15 cellular contexts compared by ENCODE assay signal in the genomic region with DNA sequence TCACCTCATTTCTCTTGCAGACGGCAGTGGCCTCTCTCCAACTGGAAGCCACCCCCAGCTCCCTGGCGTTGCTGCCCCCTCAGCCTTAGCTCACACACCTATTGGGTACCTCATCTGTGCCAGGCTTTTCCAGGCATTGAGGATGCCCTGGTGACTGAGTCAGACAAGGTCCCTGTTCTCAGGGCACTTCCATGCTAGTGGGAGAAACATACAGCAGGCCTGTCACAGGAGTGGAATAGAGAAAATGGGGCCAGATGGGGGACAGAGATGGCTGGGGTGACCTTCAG. TPM values are rescaled to one million over a fixed set of nuclear protein-coding genes. Genes with fewer than 3 reads are reported as not detected.
A peak's percentile ranks its signal among the peaks of the same experiment; 100 is the strongest.
DNase-seq lines count a peak whose midpoint lies in the region; ATAC-seq and TF ChIP-seq lines count a peak whose summit lies in the region.
"Had no signal": no experiment of that assay in that cellular context is flagged by ENCODE, and none has a peak within 500 bp of the region (broad histone marks: within the 10 kb centered on the region; RNA-seq: fewer than 3 reads in every experiment).

No MANE protein-coding gene starts in this region.

- DNase-seq in 8988T (peak; percentile 48), IMR-90 (no peak), endodermal cell (no peak), H4 (ENCODE audit: low spot score) (no peak), NOMO-1 treated with DMSO at 0.1 percent for 48 hours (lab: John Stamatoyannopoulos, UW; ENCODE audit: unreplicated experiment) (no peak), NCI-H446 treated with DMSO at 0.1 percent for 48 hours (lab: John Stamatoyannopoulos, UW) (no peak), SHP77 (lab: John Stamatoyannopoulos, UW) (no peak)
- DNase-seq: activated T-cell treated with anti-CD3 and anti-CD28 coated beads, Interleukin-2, amount 50 U/mL, for 4 hours; brain microvascular endothelial cell; immature natural killer cell; naive B cell; NCI-H1417; NCI-H524 had no signal

- peak overlapping the region; percentile 80; the same call in 1 of the 2 replicates for H4K91ac ChIP-seq in IMR-90 (ENCODE audit: insufficient read depth, low read depth, low read length)

- H3K27ac ChIP-seq in IMR-90 (ENCODE audit: insufficient read depth, low read length) (peak overlapping the region; percentile 63; the same call in 1 of the 2 replicates), endodermal cell (ENCODE audit: low read depth, low read length) (peak overlapping the region; percentile 3), parathyroid adenoma (peak overlapping the region; percentile 77)
- H3K27ac ChIP-seq: BLaER1 had no signal

- H4K20me1 ChIP-seq in IMR-90 (ENCODE audit: insufficient read depth, low read length) = peaks cover 38% of the 10 kb centered on the region

- H4K5ac ChIP-seq in IMR-90 (ENCODE audit: low read depth, low read length) = no peak overlapping the region; the same call in 1 of the 2 replicates

- H3K9me3 ChIP-seq in IMR-90 (ENCODE audit: control insufficient read depth, insufficient read depth, low read length) (no peaks in the 10 kb centered on the region), endodermal cell (ENCODE audit: control insufficient read depth, low read length) (no peaks in the 10 kb centered on the region), parathyroid adenoma (ENCODE audit: control insufficient read depth, low read length) (no peaks in the 10 kb centered on the region)
- H3K9me3 ChIP-seq: BLaER1 had no signal

- TF ChIP-seq POLR2A in IMR-90 (IDR thresholded peaks at IDR 0.05; ENCODE audit: low read depth, low read length) = no peak

- H3K4ac ChIP-seq in IMR-90 (ENCODE audit: low read depth, low read length) = peak overlapping the region; percentile 92

- H3K9me3 Mint-ChIP-seq in endodermal cell = no peaks in the 10 kb centered on the region
- H3K9me3 Mint-ChIP-seq: activated T-cell treated with anti-CD3 and anti-CD28 coated beads, Interleukin-2, amount 50 U/mL, for 4 hours; immature natural killer cell; naive B cell had no signal

- H3K36me3 ChIP-seq in IMR-90 (ENCODE audit: control insufficient read depth, insufficient read depth, low read length) = peaks cover 87% of the 10 kb centered on the region
- peaks cover 86% of the 10 kb centered on the region for H3K36me3 ChIP-seq in endodermal cell (ENCODE audit: control insufficient read depth, insufficient read depth, low read length)
- H3K36me3 ChIP-seq in parathyroid adenoma (ENCODE audit: control insufficient read depth, insufficient read depth, low read length) = no peaks in the 10 kb centered on the region

- 0 out of 2 replicates have a peak overlapping the region, but pooled peaks have one; percentile 77 for H2BK120ac ChIP-seq in IMR-90 (ENCODE audit: low read depth, low read length)

- peak overlapping the region; percentile 89 for H3K14ac ChIP-seq in IMR-90 (replicated peaks; ENCODE audit: low read depth, low read length)

- TF ChIP-seq CTCF in IMR-90 (conservative IDR thresholded peaks at IDR 0.05; ENCODE audit: low read depth, low read length) (no peak), endodermal cell (conservative IDR thresholded peaks at IDR 0.05) (no peak), parathyroid adenoma (IDR thresholded peaks at IDR 0.05) (no peak)

- BruUV-seq in IMR-90 (replicated peaks; lab: Mats Ljungman, UMichigan) = no TSS peak

- peaks cover 45% of the 10 kb centered on the region for H3K4me1 ChIP-seq in IMR-90 (ENCODE audit: control insufficient read depth, insufficient read depth, low read length)
- no peaks in the 10 kb centered on the region for H3K4me1 ChIP-seq in endodermal cell (ENCODE audit: control insufficient read depth, insufficient read depth, low read length)
- H3K4me1 ChIP-seq in parathyroid adenoma = peaks cover 38% of the 10 kb centered on the region

- peak overlapping the region; percentile 3; the same call in 1 of the 2 replicates for H3K9ac ChIP-seq in IMR-90 (ENCODE audit: low read depth, low read length)
- H3K9ac ChIP-seq in endodermal cell (ENCODE audit: extremely low read depth, low read length, poor library complexity, severe bottlenecking) = no peak overlapping the region
- no peak overlapping the region for H3K9ac ChIP-seq in parathyroid adenoma
- H3K9ac ChIP-seq: BLaER1 had no signal

- ATAC-seq in IMR-90 (ENCODE audit: low read depth) = no peak
- ATAC-seq: activated T-cell treated with anti-CD3 and anti-CD28 coated beads, Interleukin-2, amount 50 U/mL, for 4 hours had no signal

- H2BK15ac ChIP-seq in IMR-90 (ENCODE audit: low read depth, low read length) = no peak overlapping the region; the same call in 2 of the 3 replicates

- 100% methylated on average over 1 of the region's 2 CpGs; no CpG with 5 or more reads in 1 of the 2 experiments for WGBS in IMR-90 (ENCODE audit: extremely low coverage in 2 of 2, insufficient read length in 1 of 2), 2 experiments
- WGBS in endodermal cell (ENCODE audit: insufficient coverage in 1 of 2, insufficient read length in 1 of 2), 2 experiments = 90 to 100% methylated on average over 2 of the region's 2 CpGs

- no peak overlapping the region for H2BK20ac ChIP-seq in IMR-90 (ENCODE audit: low read depth, low read length)

- peaks cover 72% of the 10 kb centered on the region for H3K36me3 Mint-ChIP-seq in endodermal cell (ENCODE audit: low read depth)

- H4K8ac ChIP-seq in IMR-90 (ENCODE audit: low read depth in 2 of 2, low read length in 2 of 2) = peak overlapping the region in 1 of 2 experiments; percentile 83; a peak in 1 of 4 replicates

- no peak for TF ChIP-seq RAD21 in IMR-90 (IDR thresholded peaks at IDR 0.05; ENCODE audit: low read length)

- no peak overlapping the region for H3K18ac ChIP-seq in IMR-90 (ENCODE audit: low read depth, low read length)

- intact Hi-C loops in IMR-90 (cut with micrococcal nuclease) = loop anchor here (2.0 kb wide), 1 partner anchor 62 kb away; no protein-coding TSS in a partner anchor

- H3K27me3 ChIP-seq in IMR-90 (ENCODE audit: control insufficient read depth, insufficient read depth, low read length) (no peaks in the 10 kb centered on the region), endodermal cell (ENCODE audit: control insufficient read depth, insufficient read depth, low read length, poor library complexity, severe bottlenecking) (no peaks in the 10 kb centered on the region), parathyroid adenoma (ENCODE audit: control insufficient read depth, insufficient read depth, low read length) (no peaks in the 10 kb centered on the region)
- H3K27me3 ChIP-seq: BLaER1, brain microvascular endothelial cell had no signal

- peak overlapping the region; percentile 77 for H2AK9ac ChIP-seq in IMR-90 (replicated peaks; ENCODE audit: low read depth, low read length, poor library complexity)

- no peaks in the 10 kb centered on the region for H3K4me1 Mint-ChIP-seq in endodermal cell

- dilution Hi-C loops in IMR-90 (cut with HindIII; ENCODE audit: low sequenced_read_pairs, unreplicated experiment) = no loop called here

- H3K4me2 ChIP-seq in IMR-90 (ENCODE audit: low read depth, low read length) = no peak overlapping the region
- no peak overlapping the region for H3K4me2 ChIP-seq in parathyroid adenoma (ENCODE audit: low read length)
- H3K4me2 ChIP-seq: BLaER1 had no signal

- H2BK5ac ChIP-seq in IMR-90 (ENCODE audit: low read depth, low read length, poor library complexity, severe bottlenecking) = peak overlapping the region; percentile 82

- H3K23ac ChIP-seq in IMR-90 (ENCODE audit: low read depth, low read length) = peak overlapping the region; percentile 80

- H3K27ac Mint-ChIP-seq in endodermal cell = no peak overlapping the region

- H2AFZ ChIP-seq in IMR-90 (replicated peaks; ENCODE audit: low read length, poor library complexity) = peak overlapping the region; percentile 40
- H2AFZ ChIP-seq in parathyroid adenoma = no peak overlapping the region

- peaks cover 6% of the 10 kb centered on the region for H3K79me2 ChIP-seq in parathyroid adenoma

- H3K9me1 ChIP-seq in IMR-90 (ENCODE audit: insufficient read depth, low read length) = peaks cover 24% of the 10 kb centered on the region

- POLR2A ChIA-PET in IMR-90 (lab: Charles Lee; ENCODE audit: unreplicated experiment) = no interaction called here

- H3K79me1 ChIP-seq in IMR-90 (ENCODE audit: low read depth in 1 of 2, low read length in 2 of 2) = peaks cover 50 to 92% of the 10 kb centered on the region in 2 experiments

- in situ Hi-C loops in IMR-90 (cut with MboI; ENCODE audit: low sequenced_read_pairs) = no loop called here

- peak overlapping the region; percentile 98 for H2AK5ac ChIP-seq in IMR-90 (ENCODE audit: low read depth, low read length)

- no peaks in the 10 kb centered on the region for H3K27me3 Mint-ChIP-seq in endodermal cell (ENCODE audit: insufficient read depth)
- H3K27me3 Mint-ChIP-seq: naive B cell had no signal

- CTCF ChIA-PET in IMR-90 (lab: Yijun Ruan, JAX) = no interaction called here

- H3K4me3 Mint-ChIP-seq in endodermal cell = no peak overlapping the region
- H3K4me3 Mint-ChIP-seq: activated T-cell treated with anti-CD3 and anti-CD28 coated beads, Interleukin-2, amount 50 U/mL, for 4 hours; immature natural killer cell; naive B cell had no signal

- H3K56ac ChIP-seq in IMR-90 (ENCODE audit: extremely low read depth, insufficient read depth, low read length) = no peak overlapping the region

- H3K4me3 ChIP-seq in IMR-90 (ENCODE audit: insufficient read depth, low read depth, low read length) (no peak overlapping the region), endodermal cell (ENCODE audit: low read length) (no peak overlapping the region), parathyroid adenoma (ENCODE audit: low read depth, low read length) (no peak overlapping the region)
- H3K4me3 ChIP-seq: BLaER1 had no signal

TF ChIP-seq in IMR-90, 13 proteins besides CTCF, POLR2A, EP300 and RAD21 (continues in another document):
- TF ChIP-seq, protein P1, sequence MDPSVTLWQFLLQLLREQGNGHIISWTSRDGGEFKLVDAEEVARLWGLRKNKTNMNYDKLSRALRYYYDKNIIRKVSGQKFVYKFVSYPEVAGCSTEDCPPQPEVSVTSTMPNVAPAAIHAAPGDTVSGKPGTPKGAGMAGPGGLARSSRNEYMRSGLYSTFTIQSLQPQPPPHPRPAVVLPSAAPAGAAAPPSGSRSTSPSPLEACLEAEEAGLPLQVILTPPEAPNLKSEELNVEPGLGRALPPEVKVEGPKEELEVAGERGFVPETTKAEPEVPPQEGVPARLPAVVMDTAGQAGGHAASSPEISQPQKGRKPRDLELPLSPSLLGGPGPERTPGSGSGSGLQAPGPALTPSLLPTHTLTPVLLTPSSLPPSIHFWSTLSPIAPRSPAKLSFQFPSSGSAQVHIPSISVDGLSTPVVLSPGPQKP (IDR thresholded peaks at IDR 0.05; ENCODE audit: borderline replicate concordance, low read depth, low read length) = no peak
- TF ChIP-seq RCOR1 (IDR thresholded peaks at IDR 0.05; ENCODE audit: insufficient replicate concordance, low read length) (no peak), BHLHE40 (IDR thresholded peaks at IDR 0.05; ENCODE audit: low read depth, low read length) (no peak)

RNA-seq across cellular contexts. Expression of a gene that starts 33.9 kb away (rescaled TPM):
- total RNA-seq in IMR-90 (2012; rRNA removed) (0.18 TPM in 1 of 2 replicates, not detected in the other), endodermal cell (10 to 100 TPM; 14.5 to 83.0 TPM)
- polyA plus RNA-seq in IMR-90 (2012; rRNA removed) = 0.97 and 0.99 TPM in 2 replicates
- 0.27 and 0.67 TPM in 2 replicates for polyA plus RNA-seq in IMR-90 (2012; cell fraction: cytosol; rRNA removed)
- polyA plus RNA-seq in IMR-90 (2012; cell fraction: nucleus; rRNA removed; ENCODE audit: low replicate concordance) = 8.4 and 12.7 TPM in 2 replicates
- 9.1 TPM for polyA plus RNA-seq in endodermal cell (2013, experiment 1 of 2)
- polyA plus RNA-seq in endodermal cell (2013, experiment 2 of 2) = 8.0 TPM
- not detected in 2 replicates for total RNA-seq in H4 (2014; rRNA removed; shearing (Covaris generic))

Comparison
In these comparisons a context has a peak if more than half of its experiments do, and no peak if none do; other contexts are left out.
1. H3K27ac ChIP-seq: peak in every context shown above with its lines; median percentile 77 in parathyroid adenoma; 63 in IMR-90; 3 in endodermal cell.
2. RNA of a gene that starts 33.9 kb away (total RNA-seq): 14.5 to 83.0 TPM in endodermal cell; 0.18 TPM in IMR-90 and not detected in H4; every median in the first group is over 10 times any median in the second.